23 cellular contexts compared by ENCODE assay signal in genomic region chr13:109175666-109176065, GRCh38.
"Had no signal": no experiment of that assay in that cellular context is flagged by ENCODE, and none has a peak within 500 bp of the region (broad histone marks: within the 10 kb centered on the region; RNA-seq: fewer than 3 reads in every experiment).

No MANE protein-coding gene starts in this region.

- DNase-seq: colonic mucosa; cortex of kidney; dermis blood vessel endothelial cell; dorsolateral prefrontal cortex; effector CD4-positive, alpha-beta T cell; effector CD8-positive, alpha-beta T cell; effector memory CD4-positive, alpha-beta T cell; effector memory CD8-positive, alpha-beta T cell; endodermal cell; erythroblast; esophagus squamous epithelium; foreskin fibroblast; foreskin keratinocyte; foreskin melanocyte; gastrocnemius medialis; glutamatergic neuron; heart left ventricle; heart right ventricle had no signal

- H3K4me1 Mint-ChIP-seq: endodermal cell had no signal

- H3K9me3 Mint-ChIP-seq: dendritic cell treated with granulocyte-macrophage colony-stimulating factor and Interleukin-4, amounts not matched to agents 40 ng/mL and 50 ng/mL, for 4 days; endodermal cell had no signal

- H3K27me3 ChIP-seq: colonic mucosa, dorsolateral prefrontal cortex, esophagus muscularis mucosa, esophagus squamous epithelium, foreskin keratinocyte, gastrocnemius medialis, gastroesophageal sphincter, heart left ventricle, heart right ventricle had no signal

- H3K36me3 ChIP-seq: colonic mucosa, esophagus muscularis mucosa, esophagus squamous epithelium, gastrocnemius medialis, gastroesophageal sphincter, heart left ventricle, heart right ventricle had no signal

- H3K4me1 ChIP-seq: colonic mucosa, esophagus muscularis mucosa, gastrocnemius medialis, gastroesophageal sphincter, heart right ventricle had no signal

- H3K27ac ChIP-seq: colonic mucosa, coronary artery, dorsolateral prefrontal cortex, epithelial cell of prostate, esophagus muscularis mucosa, esophagus squamous epithelium, foreskin keratinocyte, gastrocnemius medialis, gastroesophageal sphincter, heart left ventricle, heart right ventricle had no signal

- H3K27ac Mint-ChIP-seq: dendritic cell treated with granulocyte-macrophage colony-stimulating factor and Interleukin-4, amounts not matched to agents 40 ng/mL and 50 ng/mL, for 4 days; effector memory CD8-positive, alpha-beta T cell; endodermal cell had no signal

- H3K4me3 Mint-ChIP-seq: dendritic cell treated with granulocyte-macrophage colony-stimulating factor and Interleukin-4, amounts not matched to agents 40 ng/mL and 50 ng/mL, for 4 days; effector memory CD8-positive, alpha-beta T cell; endodermal cell had no signal

- H3K27me3 Mint-ChIP-seq: effector memory CD8-positive, alpha-beta T cell had no signal

- H3K9me3 ChIP-seq: colonic mucosa, esophagus muscularis mucosa, esophagus squamous epithelium, gastrocnemius medialis, gastroesophageal sphincter, heart left ventricle, heart right ventricle had no signal

- H3K4me3 ChIP-seq: colonic mucosa, coronary artery, dorsolateral prefrontal cortex, esophagus muscularis mucosa, esophagus squamous epithelium, gastrocnemius medialis, gastroesophageal sphincter, heart left ventricle, heart right ventricle had no signal
